ENCODE assay signal across 9 cellular contexts in the genomic region with DNA sequence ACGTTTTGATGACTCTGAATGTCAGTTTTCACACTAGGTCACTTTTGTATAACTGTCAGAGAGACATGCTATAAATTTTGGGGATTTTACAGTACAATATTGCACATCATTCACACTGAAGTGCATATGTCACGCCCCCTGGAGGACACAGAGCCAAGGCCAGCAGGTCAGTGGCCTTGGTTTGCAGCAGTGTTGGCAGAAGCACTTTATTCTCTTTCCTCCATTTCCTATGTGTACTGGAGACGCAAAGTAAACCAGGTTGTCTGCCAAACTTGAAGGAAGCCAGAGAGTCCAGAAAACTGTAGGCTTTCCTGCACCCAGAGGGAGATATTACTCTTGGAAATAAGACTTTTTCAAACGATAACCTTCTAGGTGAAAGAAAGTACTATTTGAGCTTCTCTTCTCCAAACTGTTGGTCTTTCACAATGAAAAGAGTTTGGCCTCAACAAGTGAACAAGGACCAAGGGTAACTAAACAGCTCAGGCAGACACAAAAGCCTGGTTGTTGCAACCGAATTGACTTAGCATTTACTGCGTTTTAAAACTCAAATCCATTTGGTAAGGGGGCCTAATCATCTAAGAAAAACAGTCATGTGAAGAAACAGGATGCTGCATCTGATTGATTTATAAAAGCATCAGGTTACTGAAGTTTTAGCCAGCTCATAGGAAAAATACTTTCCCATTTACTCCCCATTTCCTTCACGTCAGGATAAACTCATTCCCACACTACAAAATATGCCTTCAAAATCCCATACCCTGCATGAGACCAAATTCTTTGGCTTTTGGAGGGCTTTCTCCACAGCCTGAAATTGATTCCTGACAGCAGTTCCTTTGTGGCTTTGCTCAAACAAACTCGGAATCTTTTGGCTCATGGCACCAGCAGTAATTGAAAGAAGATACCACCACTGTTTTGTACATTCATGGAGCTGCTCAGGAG.
DNase-seq lines count a peak whose midpoint lies in the region; ATAC-seq, FAIRE-seq and TF ChIP-seq lines count a peak whose summit lies in the region.
"Had no signal": no experiment of that assay in that cellular context is flagged by ENCODE, and none has a peak within 500 bp of the region (broad histone marks: within the 10 kb centered on the region; RNA-seq: fewer than 3 reads in every experiment).

No MANE protein-coding gene starts in this region.

- H3K9me2 ChIP-seq in MM.1S (replicated peaks; ENCODE audit: insufficient read depth, low read length): no peaks in the 10 kb centered on the region

- H4K8ac ChIP-seq in H1 (ENCODE audit: extremely low read depth, insufficient read depth, low read length): no peak overlapping the region

- H2AK5ac ChIP-seq in H1 (ENCODE audit: low read depth, low read length): no peak overlapping the region

- intact Hi-C loops in ovary (cut with DNase I): no loop called here

- CTCF ChIA-PET in H1 (lab: Charles Lee; ENCODE audit: partially characterized antibody): interaction anchor here (0.7 to 5.0 kb wide), 17 partner anchors 11 to 412 kb away, joined by 3 to 34 read pairs (median 4); no protein-coding TSS in a partner anchor

- no peak overlapping the region for H3K56ac ChIP-seq in H1 (replicated peaks; ENCODE audit: insufficient read length, low read depth, low read length)

- no peak overlapping the region for H3K4me3 ChIP-seq in MM.1S (ENCODE audit: low read length)
- no peak overlapping the region for H3K4me3 ChIP-seq in H1 (ENCODE audit: extremely low read depth in 1 of 4, insufficient read depth in 2 of 4, low read depth in 3 of 4, low read length in 4 of 4)
- H3K4me3 ChIP-seq in ovary: no peak overlapping the region
- no peak overlapping the region for H3K4me3 ChIP-seq in suprapubic skin

- no peak for TF ChIP-seq EP300 in H1 (IDR thresholded peaks at IDR 0.05; ENCODE audit: borderline replicate concordance in 1 of 2, low read depth in 2 of 2, low read length in 2 of 2)
- no peak for TF ChIP-seq EP300 in ovary (IDR thresholded peaks at IDR 0.05)
- TF ChIP-seq EP300 in suprapubic skin (IDR thresholded peaks at IDR 0.05): no peak

- no peak for ATAC-seq in HG03457 (IDR thresholded peaks at IDR 0.05; ENCODE audit: unreplicated experiment)

- H3K4me1 ChIP-seq in MM.1S (ENCODE audit: low read length) (no peaks in the 10 kb centered on the region), H1 (replicated peaks in 1 of 4; ENCODE audit: control insufficient read depth in 3 of 4, insufficient read depth in 4 of 4, low read length in 3 of 4) (peaks cover 0 to 3% (median 0%) of the 10 kb centered on the region in 4 experiments; a peak in 1 of 7 replicates), ovary (ENCODE audit: insufficient read depth) (peaks cover 17% of the 10 kb centered on the region), suprapubic skin (peaks cover 34% of the 10 kb centered on the region)

- H2BK5ac ChIP-seq in H1 (ENCODE audit: low read depth, low read length): no peak overlapping the region

- no peak overlapping the region for H3K14ac ChIP-seq in H1 (ENCODE audit: insufficient read length)

- no peak for TF ChIP-seq POLR2A in H1 (IDR thresholded peaks at IDR 0.05; ENCODE audit: control extremely low read depth in 1 of 2, low read depth in 2 of 2, low read length in 2 of 2)
- TF ChIP-seq POLR2A in ovary (IDR thresholded peaks at IDR 0.05): no peak
- no peak for TF ChIP-seq POLR2A in GM12892 (IDR thresholded peaks at IDR 0.05; ENCODE audit: low read depth, low read length)
- TF ChIP-seq POLR2A in suprapubic skin (IDR thresholded peaks at IDR 0.05): no peak

- H4K20me1 ChIP-seq in MM.1S (ENCODE audit: insufficient read depth, low read length) (no peaks in the 10 kb centered on the region), H1 (replicated peaks in 1 of 2; ENCODE audit: control insufficient read depth in 1 of 2, insufficient read depth in 2 of 2, low read length in 2 of 2) (no peaks in the 10 kb centered on the region)

- H3K4me2 ChIP-seq in MM.1S (ENCODE audit: low read depth, low read length): no peak overlapping the region
- H3K4me2 ChIP-seq in H1 (ENCODE audit: insufficient read depth in 1 of 2, low read depth in 2 of 2, low read length in 2 of 2): no peak overlapping the region

- H2AFZ ChIP-seq in MM.1S (ENCODE audit: low read length) (no peak overlapping the region), H1 (ENCODE audit: low read length) (peak overlapping the region; percentile 92)

- H4K91ac ChIP-seq in H1 (replicated peaks; ENCODE audit: insufficient read length, low read length): no peak overlapping the region

- H3K23ac ChIP-seq in H1 (ENCODE audit: insufficient read length): no peak overlapping the region

- no peaks in the 10 kb centered on the region for H3K36me3 ChIP-seq in MM.1S (replicated peaks; ENCODE audit: insufficient read depth, low read length)
- H3K36me3 ChIP-seq in H1 (ENCODE audit: control insufficient read depth in 2 of 4, insufficient read depth in 4 of 4, low read length in 3 of 4): no peaks in the 10 kb centered on the region
- H3K36me3 ChIP-seq in ovary: no peaks in the 10 kb centered on the region
- no peaks in the 10 kb centered on the region for H3K36me3 ChIP-seq in suprapubic skin

- H3K27me3 ChIP-seq in MM.1S (replicated peaks; ENCODE audit: insufficient read depth, low read length): no peaks in the 10 kb centered on the region
- no peaks in the 10 kb centered on the region; a peak in 1 of 7 replicates for H3K27me3 ChIP-seq in H1 (replicated peaks in 1 of 4; ENCODE audit: control insufficient read depth in 3 of 4, extremely low read depth in 1 of 4, insufficient read depth in 3 of 4, low read length in 3 of 4)
- no peaks in the 10 kb centered on the region for H3K27me3 ChIP-seq in ovary
- H3K27me3 ChIP-seq in suprapubic skin: no peaks in the 10 kb centered on the region

- H2BK120ac ChIP-seq in H1 (replicated peaks; ENCODE audit: low read depth, low read length): no peak overlapping the region

- no peaks in the 10 kb centered on the region for H3F3A ChIP-seq in MM.1S (ENCODE audit: insufficient read depth, low read length)

- no peaks in the 10 kb centered on the region for H3K79me1 ChIP-seq in H1 (ENCODE audit: low read depth, low read length)

- no peak overlapping the region for H3K18ac ChIP-seq in H1 (ENCODE audit: extremely low read depth, low read length)

- DNase-seq in MM.1S: no peak
- no peak for DNase-seq in H1 (ENCODE audit: low read depth in 1 of 2, low spot score in 2 of 2)
- peak in 4 of 5 donors; percentile 32 to 64 (median 49) for DNase-seq in ovary
- no peak for DNase-seq in GM12892 (ENCODE audit: insufficient read length)
- DNase-seq in suprapubic skin (ENCODE audit: low spot score in 2 of 2): no peak
- no peak for DNase-seq in activated CD8-positive, alpha-beta memory T cell treated with anti-CD3 and anti-CD28 coated beads, Interleukin-2, amount 50 U/mL, for 48 hours
- DNase-seq: NCI-H1105 had no signal

- no peaks in the 10 kb centered on the region for H3K23me2 ChIP-seq in H1 (ENCODE audit: low read depth, low read length)

- no peak overlapping the region for H2BK15ac ChIP-seq in H1 (ENCODE audit: low read length)

- H4K5ac ChIP-seq in H1 (ENCODE audit: insufficient read length, low read depth, low read length): no peak overlapping the region

- peak; percentile 56 for TF ChIP-seq CTCF in GM12872 (IDR thresholded peaks at IDR 0.05; ENCODE audit: insufficient read depth, low read depth, low read length)
- peak; percentile 38 for TF ChIP-seq CTCF in MM.1S (IDR thresholded peaks at IDR 0.05; ENCODE audit: low read length)
- peak; percentile 56 to 84 (median 82) for TF ChIP-seq CTCF in H1 (IDR thresholded peaks at IDR 0.05; ENCODE audit: control extremely low read depth in 1 of 3, insufficient read depth in 1 of 3, low read depth in 1 of 3, low read length in 3 of 3)
- no peak for TF ChIP-seq CTCF in ovary (IDR thresholded peaks at IDR 0.05)
- peak in 1 of 2 donors; percentile 21 for TF ChIP-seq CTCF in suprapubic skin (IDR thresholded peaks at IDR 0.05)

- H3K27ac ChIP-seq in MM.1S (ENCODE audit: low read length): no peak overlapping the region
- H3K27ac ChIP-seq in H1 (ENCODE audit: low read depth, low read length): no peak overlapping the region
- peak overlapping the region in 1 of 2 donors; percentile 19 for H3K27ac ChIP-seq in ovary
- no peak overlapping the region for H3K27ac ChIP-seq in suprapubic skin

- POLR2A ChIA-PET in H1 (lab: Charles Lee; ENCODE audit: partially characterized antibody): no interaction called here

- WGBS in H1 (ENCODE audit: extremely low coverage in 1 of 2, insufficient coverage in 1 of 2, insufficient read length in 1 of 2, insufficient replicate concordance in 2 of 2, low coverage in 1 of 2, low lambda C conversion rate in 2 of 2, missing lambda C conversion rate in 1 of 2), 2 experiments: 73% methylated on average over 8 of the region's 8 CpGs; no CpG with 5 or more reads in 1 of the 2 experiments
- 29 to 35% (median 32%) methylated on average over 8 of the region's 8 CpGs for WGBS in ovary, 3 donors
- 53% methylated on average over 8 of the region's 8 CpGs for WGBS in suprapubic skin

- TF ChIP-seq RAD21 in H1 (IDR thresholded peaks at IDR 0.05 in 1 of 2, conservative IDR thresholded peaks at IDR 0.05 in 1 of 2; ENCODE audit: low read depth in 2 of 2, low read length in 2 of 2): peak; percentile 33 to 51; a peak in 3 of 4 replicates

- H3K4ac ChIP-seq in H1 (replicated peaks; ENCODE audit: insufficient read length, low read depth, low read length): no peak overlapping the region

- FAIRE-seq in H1 (lab: Jason Lieb, UNC): peak; percentile 28
- no peak for FAIRE-seq in GM12892 (lab: Jason Lieb, UNC)

- no peak overlapping the region for H2BK20ac ChIP-seq in H1 (ENCODE audit: low read length)

- no peaks in the 10 kb centered on the region for H3K9me3 ChIP-seq in MM.1S (replicated peaks; ENCODE audit: insufficient read depth, low read length)
- no peaks in the 10 kb centered on the region for H3K9me3 ChIP-seq in H1 (ENCODE audit: insufficient read depth in 2 of 2, low read depth in 1 of 2, low read length in 1 of 2)
- H3K9me3 ChIP-seq in ovary: no peaks in the 10 kb centered on the region
- H3K9me3 ChIP-seq in suprapubic skin: no peaks in the 10 kb centered on the region

- H3K9ac ChIP-seq in MM.1S (ENCODE audit: low read length) (no peak overlapping the region), H1 (replicated peaks in 1 of 4; ENCODE audit: extremely low read depth in 1 of 4, low read depth in 3 of 4, low read length in 3 of 4) (no peak overlapping the region)

- H2BK12ac ChIP-seq in H1 (ENCODE audit: low read depth, low read length): no peak overlapping the region

- H3K79me2 ChIP-seq in MM.1S (ENCODE audit: low read length): no peaks in the 10 kb centered on the region
- no peaks in the 10 kb centered on the region for H3K79me2 ChIP-seq in H1 (ENCODE audit: control insufficient read depth in 1 of 2, insufficient read depth in 2 of 2, low read length in 2 of 2)

TF ChIP-seq in H1, 55 proteins besides CTCF, POLR2A, EP300 and RAD21:
- TF ChIP-seq CBX5 (IDR thresholded peaks at IDR 0.05; ENCODE audit: low read depth, low read length): no peak

Comparison
In these comparisons a context has a peak if more than half of its experiments do, and no peak if none do; other contexts are left out.
1. CTCF ChIP-seq: peak in GM12872 (single experiment), MM.1S (single experiment) and H1 (3 of 3); none in ovary (0 of 3).
2. DNase-seq: peak in ovary (4 of 5); none in MM.1S (single experiment), H1 (0 of 2), GM12892 (single experiment), suprapubic skin (0 of 2) and activated CD8-positive, alpha-beta memory T cell treated with anti-CD3 and anti-CD28 coated beads, Interleukin-2, amount 50 U/mL, for 48 hours (single experiment).